ENCODE assay signal across 11 cellular contexts in genomic region chr3:59935025-59935424, GRCh38.
A peak's percentile ranks its signal among the peaks of the same experiment; 100 is the strongest.
DNase-seq lines count a peak whose midpoint lies in the region; ATAC-seq and TF ChIP-seq lines count a peak whose summit lies in the region.
"Had no signal": no experiment of that assay in that cellular context is flagged by ENCODE, and none has a peak within 500 bp of the region (broad histone marks: within the 10 kb centered on the region; RNA-seq: fewer than 3 reads in every experiment).

No MANE protein-coding gene starts in this region.

- no peaks in the 10 kb centered on the region for H3K36me3 ChIP-seq in ascending aorta
- H3K36me3 ChIP-seq: uterus had no signal

- no peak overlapping the region for H3K4me3 ChIP-seq in ascending aorta
- H3K4me3 ChIP-seq: uterus had no signal

- no peaks in the 10 kb centered on the region for H3K9me3 ChIP-seq in ascending aorta
- H3K9me3 ChIP-seq: uterus had no signal

- no peak overlapping the region for H3K27ac Mint-ChIP-seq in stimulated activated naive B cell treated with anti-CD40 and anti-IgM and Interleukin-4, amounts not matched to agents 10 μg/mL and 1 μg/mL and 100 μg/mL, for 72 hours

- peaks cover 7% of the 10 kb centered on the region for H3K9me3 Mint-ChIP-seq in activated T-cell treated with anti-CD3 and anti-CD28 coated beads, Interleukin-2, amount 50 U/mL, for 4 hours
- H3K9me3 Mint-ChIP-seq in stimulated activated naive B cell treated with anti-CD40 and anti-IgM and Interleukin-4, amounts not matched to agents 10 μg/mL and 1 μg/mL and 100 μg/mL, for 72 hours, result peaks cover 3 to 4% of the 10 kb centered on the region in 2 donors

- H3K27ac ChIP-seq in ascending aorta, result no peak overlapping the region
- H3K27ac ChIP-seq: uterus had no signal

- peaks cover 69% of the 10 kb centered on the region for H3K4me1 Mint-ChIP-seq in activated T-cell treated with anti-CD3 and anti-CD28 coated beads, Interleukin-2, amount 50 U/mL, for 4 hours (ENCODE audit: low read depth)
- peaks cover 6 to 16% of the 10 kb centered on the region in 2 donors for H3K4me1 Mint-ChIP-seq in stimulated activated naive B cell treated with anti-CD40 and anti-IgM and Interleukin-4, amounts not matched to agents 10 μg/mL and 1 μg/mL and 100 μg/mL, for 72 hours

- no peaks in the 10 kb centered on the region for H3K27me3 ChIP-seq in ascending aorta
- H3K27me3 ChIP-seq: uterus had no signal

- H3K27me3 Mint-ChIP-seq in activated T-cell treated with anti-CD3 and anti-CD28 coated beads, Interleukin-2, amount 50 U/mL, for 4 hours (ENCODE audit: low read depth), result no peaks in the 10 kb centered on the region
- H3K27me3 Mint-ChIP-seq in stimulated activated naive B cell treated with anti-CD40 and anti-IgM and Interleukin-4, amounts not matched to agents 10 μg/mL and 1 μg/mL and 100 μg/mL, for 72 hours, result no peaks in the 10 kb centered on the region

- no peak for DNase-seq in activated T-cell treated with anti-CD3 and anti-CD28 coated beads, Interleukin-2, amount 50 U/mL, for 4 hours
- DNase-seq in activated T-cell treated with anti-CD3 and anti-CD28 coated beads, Interleukin-2, amount 50 U/mL, for 1 hour, result no peak
- DNase-seq in stimulated activated naive B cell treated with anti-CD40 and anti-IgM and Interleukin-4, amounts not matched to agents 10 μg/mL and 1 μg/mL and 100 μg/mL, for 72 hours, result no peak
- DNase-seq in islet precursor cell (no peak), SKM-1 (lab: John Stamatoyannopoulos, UW; ENCODE audit: unreplicated experiment) (no peak), ascending aorta (ENCODE audit: low spot score in 2 of 2) (no peak)
- DNase-seq: NCI-H2081 treated with DMSO at 0.1 percent for 48 hours, uterus had no signal

- ATAC-seq in activated T-cell treated with anti-CD3 and anti-CD28 coated beads, Interleukin-2, amount 50 U/mL, for 4 hours, result peak; percentile 88 to 92
- ATAC-seq in GM21576 (IDR thresholded peaks at IDR 0.05; ENCODE audit: unreplicated experiment) (peak; percentile 96), HG03196 (IDR thresholded peaks at IDR 0.05; ENCODE audit: unreplicated experiment) (peak; percentile 94)
- ATAC-seq in stimulated activated naive B cell treated with anti-CD40 and anti-IgM and Interleukin-4, amounts not matched to agents 10 μg/mL and 1 μg/mL and 100 μg/mL, for 72 hours (replicated peaks), result peak; percentile 84 to 97
- ATAC-seq: Right ventricle myocardium inferior had no signal

- peaks cover 1% of the 10 kb centered on the region for H3K36me3 Mint-ChIP-seq in activated T-cell treated with anti-CD3 and anti-CD28 coated beads, Interleukin-2, amount 50 U/mL, for 4 hours (ENCODE audit: insufficient read depth)
- H3K36me3 Mint-ChIP-seq in stimulated activated naive B cell treated with anti-CD40 and anti-IgM and Interleukin-4, amounts not matched to agents 10 μg/mL and 1 μg/mL and 100 μg/mL, for 72 hours, result no peaks in the 10 kb centered on the region

- H3K4me3 Mint-ChIP-seq in activated T-cell treated with anti-CD3 and anti-CD28 coated beads, Interleukin-2, amount 50 U/mL, for 4 hours, result peak overlapping the region; percentile 3
- H3K4me3 Mint-ChIP-seq in stimulated activated naive B cell treated with anti-CD40 and anti-IgM and Interleukin-4, amounts not matched to agents 10 μg/mL and 1 μg/mL and 100 μg/mL, for 72 hours, result no peak overlapping the region

- intact Hi-C loops in ascending aorta (cut with DNase I), result no loop called here

- TF ChIP-seq CTCF in ascending aorta (IDR thresholded peaks at IDR 0.05), result no peak

- H3K4me1 ChIP-seq in ascending aorta, result no peaks in the 10 kb centered on the region
- H3K4me1 ChIP-seq: uterus had no signal
